In the genomic region with DNA sequence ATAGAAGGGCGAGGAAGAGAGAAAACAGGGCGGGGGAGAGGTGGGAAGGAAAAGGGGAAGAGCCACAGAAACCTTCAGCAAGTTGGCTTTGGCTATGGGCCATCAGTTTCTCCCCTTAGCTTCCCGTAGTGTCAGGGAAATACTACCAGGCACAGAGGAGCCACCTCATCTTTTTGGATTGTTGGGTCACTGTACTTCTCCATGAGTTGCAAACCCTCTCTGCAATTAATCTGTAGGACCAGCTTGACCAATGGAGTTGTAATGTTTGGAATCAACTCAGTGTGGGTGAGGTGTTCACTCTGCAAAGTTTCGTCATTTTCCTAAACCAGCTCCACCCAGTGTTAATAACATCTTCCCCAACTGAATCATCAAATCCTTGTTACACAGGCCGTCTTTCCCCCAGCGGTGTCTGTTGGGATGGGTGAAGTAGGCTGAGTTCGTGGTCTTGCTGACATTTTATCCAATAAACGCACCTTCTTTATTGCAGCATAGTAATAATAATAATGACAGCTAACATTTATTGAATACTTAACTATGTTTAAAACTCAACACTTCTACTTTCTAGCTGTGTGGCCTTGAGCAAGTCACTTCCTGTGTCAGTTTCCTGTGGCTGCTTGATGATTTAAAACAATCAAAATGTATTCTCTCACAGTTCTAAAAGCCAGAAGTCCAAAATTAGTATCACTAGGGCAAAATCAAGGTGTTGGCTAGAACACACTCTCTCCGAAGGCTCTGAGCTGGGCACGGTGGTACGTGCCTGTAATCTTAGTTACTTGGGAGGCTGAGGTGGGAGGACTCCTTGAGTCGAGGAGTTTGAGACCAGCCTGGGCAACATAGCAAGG, we compare ENCODE assay signal across 8 cellular contexts. TPM values are rescaled to one million over a fixed set of nuclear protein-coding genes. Genes with fewer than 3 reads are reported as not detected.
DNase-seq lines count a peak whose midpoint lies in the region; ATAC-seq and TF ChIP-seq lines count a peak whose summit lies in the region.

No MANE protein-coding gene starts in this region.

- H3K36me3 Mint-ChIP-seq in T-helper 17 cell (ENCODE audit: low read depth), result peaks cover 3% of the 10 kb centered on the region

- H2AFZ ChIP-seq in fibroblast of lung (ENCODE audit: low read length), result peak overlapping the region; percentile 7

- peak overlapping the region; percentile 10 for H3K9ac ChIP-seq in fibroblast of lung (ENCODE audit: insufficient read depth, low read length)

- intact Hi-C loops in spleen (cut with DNase I; ENCODE audit: low total_unique reads), result loop anchor here (10.0 kb wide), 1 partner anchor 84 kb away; no protein-coding TSS in a partner anchor
- intact Hi-C loops in thyroid gland (cut with DNase I), result no loop called here

- ATAC-seq in T-helper 17 cell (peak; percentile 78), HG03457 (IDR thresholded peaks at IDR 0.05; ENCODE audit: unreplicated experiment) (no peak)

- H3K9me3 ChIP-seq in T-helper 17 cell (ENCODE audit: control insufficient read depth, low read length, poor library complexity, severe bottlenecking) (no peaks in the 10 kb centered on the region), fibroblast of lung (ENCODE audit: control insufficient read depth, insufficient read depth, low read depth, low read length) (no peaks in the 10 kb centered on the region), spleen (no peaks in the 10 kb centered on the region), thyroid gland (no peaks in the 10 kb centered on the region)

- H3K27me3 ChIP-seq in fibroblast of lung (ENCODE audit: control insufficient read depth, insufficient read depth, low read length), result no peaks in the 10 kb centered on the region
- H3K27me3 ChIP-seq in spleen (replicated peaks in 1 of 7), result no peaks in the 10 kb centered on the region
- H3K27me3 ChIP-seq in thyroid gland, result no peaks in the 10 kb centered on the region

- 17 to 35% (median 21%) methylated on average over 12 of the region's 12 CpGs for WGBS in spleen, 5 donors
- 68 to 76% methylated on average over 12 of the region's 12 CpGs for WGBS in thyroid gland, 2 donors

- no peaks in the 10 kb centered on the region for H3K27me3 Mint-ChIP-seq in T-helper 17 cell

- peak in 1 of 2 donors; percentile 15 for TF ChIP-seq CTCF in fibroblast of lung (conservative IDR thresholded peaks at IDR 0.05 in 1 of 2, IDR thresholded peaks at IDR 0.05 in 1 of 2; ENCODE audit: low read depth in 1 of 2, low read length in 2 of 2)
- no peak for TF ChIP-seq CTCF in spleen (IDR thresholded peaks at IDR 0.05 in 8 of 11, conservative IDR thresholded peaks at IDR 0.05 in 3 of 11)
- no peak for TF ChIP-seq CTCF in thyroid gland (IDR thresholded peaks at IDR 0.05)

- H3K4me3 Mint-ChIP-seq in T-helper 17 cell, result peak overlapping the region; percentile 75

- no peak overlapping the region for H3K4me3 ChIP-seq in fibroblast of lung (replicated peaks in 1 of 4; ENCODE audit: control extremely low read depth in 1 of 4, insufficient read depth in 1 of 4, low read depth in 3 of 4, low read length in 4 of 4)
- H3K4me3 ChIP-seq in spleen, result peak overlapping the region in 1 of 8 donors; percentile 44
- H3K4me3 ChIP-seq in thyroid gland (replicated peaks in 1 of 3), result no peak overlapping the region

- H3K4me1 ChIP-seq in fibroblast of lung (ENCODE audit: control insufficient read depth, extremely low read depth, insufficient read depth, low read length) (peaks cover 16% of the 10 kb centered on the region), spleen (peaks cover 10 to 64% (median 40%) of the 10 kb centered on the region in 6 donors), thyroid gland (no peaks in the 10 kb centered on the region)

- no peak for TF ChIP-seq POLR2A in spleen (IDR thresholded peaks at IDR 0.05)
- TF ChIP-seq POLR2A in thyroid gland (IDR thresholded peaks at IDR 0.05), result no peak

- no peaks in the 10 kb centered on the region for H3K79me2 ChIP-seq in fibroblast of lung (ENCODE audit: control insufficient read depth, insufficient read depth, low read length)

- peak overlapping the region; percentile 90 for H3K27ac ChIP-seq in fibroblast of lung (ENCODE audit: insufficient read depth, low read length)
- H3K27ac ChIP-seq in spleen, result peak overlapping the region; percentile 87 to 92 (median 90)
- peak overlapping the region in 1 of 3 donors; percentile 21 for H3K27ac ChIP-seq in thyroid gland

- no peaks in the 10 kb centered on the region for H3K36me3 ChIP-seq in fibroblast of lung (ENCODE audit: control insufficient read depth, insufficient read depth, low read length)
- no peaks in the 10 kb centered on the region for H3K36me3 ChIP-seq in spleen
- H3K36me3 ChIP-seq in thyroid gland, result no peaks in the 10 kb centered on the region

- DNase-seq in activated T-cell treated with anti-CD3 and anti-CD28 coated beads, Interleukin-2, amount 50 U/mL, for 1 hour, result peak; percentile 25
- DNase-seq in activated T-cell treated with anti-CD3 and anti-CD28 coated beads for 4 hours (no peak), T-helper 17 cell (no peak), fibroblast of lung (ENCODE audit: low read depth in 2 of 2) (peak; percentile 91 to 95), spleen (no peak), thyroid gland (no peak), DMS153 treated with DMSO at 0.1 percent for 48 hours (lab: John Stamatoyannopoulos, UW; ENCODE audit: unreplicated experiment) (no peak)

- no peaks in the 10 kb centered on the region for H4K20me1 ChIP-seq in fibroblast of lung (ENCODE audit: control insufficient read depth, extremely low read depth, insufficient read depth, low read length)

- H3K4me2 ChIP-seq in fibroblast of lung (ENCODE audit: extremely low read depth, insufficient read depth, low read length), result peak overlapping the region; percentile 65

- peak overlapping the region; percentile 98 for H3K27ac Mint-ChIP-seq in T-helper 17 cell

- H3K4me1 Mint-ChIP-seq in T-helper 17 cell, result peaks cover 24% of the 10 kb centered on the region

RNA-seq across cellular contexts. Expression of a gene that starts 8.1 kb away (rescaled TPM):
- total RNA-seq in T-helper 17 cell, result 10 to 100 TPM; 28.3 to 29.4 TPM
- 37.8 and 51.2 TPM in 2 replicates for total RNA-seq in fibroblast of lung
- 67.9 and 76.5 TPM in 2 replicates for polyA plus RNA-seq in fibroblast of lung
- polyA plus RNA-seq in fibroblast of lung (2012), result 54.5 and 62.9 TPM in 2 replicates
- polyA minus RNA-seq in fibroblast of lung (ENCODE audit: low replicate concordance), result 54.7 and 58.5 TPM in 2 replicates
- total RNA-seq in spleen, result 10 to 100 TPM; 25.6 to 45.5 (median 35.0) TPM
- 10 to 100 TPM; 26.3 to 31.5 (median 30.3) TPM for polyA plus RNA-seq in spleen
- 10 to 100 TPM; 49.9 to 72.0 (median 60.2) TPM for total RNA-seq in thyroid gland

RNA-seq across cellular contexts. Expression of a gene that starts 11.7 kb away (rescaled TPM):
- total RNA-seq in T-helper 17 cell (10 to 100 TPM; 17.6 to 18.7 TPM), fibroblast of lung (9.2 and 9.4 TPM in 2 replicates), spleen (10 to 100 TPM; 21.8 to 35.9 (median 29.0) TPM), thyroid gland (10 to 100 TPM; 16.4 to 25.8 (median 24.3) TPM)
- polyA plus RNA-seq in fibroblast of lung (10.3 and 14.0 TPM in 2 replicates), spleen (10 to 100 TPM in 1 of 3 donors, 1 to 10 TPM in 2; 7.3 to 12.5 (median 7.6) TPM)
- polyA plus RNA-seq in fibroblast of lung (2012), result 14.8 and 17.6 TPM in 2 replicates
- 2.2 and 6.0 TPM in 2 replicates for polyA minus RNA-seq in fibroblast of lung (ENCODE audit: low replicate concordance)

RNA-seq across cellular contexts. Expression of a gene that starts 55.2 kb away (rescaled TPM):
- not detected for total RNA-seq in T-helper 17 cell
- 0.51 and 0.66 TPM in 2 replicates for total RNA-seq in fibroblast of lung
- polyA plus RNA-seq in fibroblast of lung, result 0.83 and 1.5 TPM in 2 replicates
- 0.65 and 1.6 TPM in 2 replicates for polyA plus RNA-seq in fibroblast of lung (2012)
- polyA minus RNA-seq in fibroblast of lung (ENCODE audit: low replicate concordance), result 1.6 and 7.0 TPM in 2 replicates
- total RNA-seq in spleen, result 1 to 10 TPM; 3.9 to 8.0 (median 5.0) TPM
- polyA plus RNA-seq in spleen, result 1 to 10 TPM in 2 of 3 donors, under 1 TPM in 1; 0.49 to 1.2 (median 1.1) TPM
- total RNA-seq in thyroid gland, result 1 to 10 TPM in 2 of 4 donors, under 1 TPM in 1, not detected in 1; 0.39 to 1.6 (median 1.3) TPM

Comparison
In these comparisons a context has a peak if more than half of its experiments do, and no peak if none do; other contexts are left out.
1. DNase-seq: peak in activated T-cell treated with anti-CD3 and anti-CD28 coated beads, Interleukin-2, amount 50 U/mL, for 1 hour (single experiment) and fibroblast of lung (2 of 2); none in activated T-cell treated with anti-CD3 and anti-CD28 coated beads for 4 hours (single experiment), T-helper 17 cell (0 of 3), spleen (single experiment), thyroid gland (0 of 2) and DMS153 treated with DMSO at 0.1 percent for 48 hours (single experiment).